In genomic region chr17:74443516-74444296, GRCh38 we compare ENCODE assay signal across 11 cellular contexts. TPM values are rescaled to one million over a fixed set of nuclear protein-coding genes. Genes with fewer than 3 reads are reported as not detected.
DNase-seq lines count a peak whose midpoint lies in the region; ATAC-seq and TF ChIP-seq lines count a peak whose summit lies in the region.
"Had no signal": no experiment of that assay in that cellular context is flagged by ENCODE, and none has a peak within 500 bp of the region (broad histone marks: within the 10 kb centered on the region; RNA-seq: fewer than 3 reads in every experiment).

No MANE protein-coding gene starts in this region.

- WGBS in heart right ventricle, 2 donors, result 61 to 73% methylated on average over 8 of the region's 8 CpGs
- 51 to 81% methylated on average over 5 to 7 of the region's 8 CpGs for WGBS in upper lobe of left lung, 2 donors

- H3K36me3 ChIP-seq in heart right ventricle, result peaks cover 0 to 30% (median 0%) of the 10 kb centered on the region in 9 donors
- H3K36me3 ChIP-seq in osteoblast (ENCODE audit: insufficient read depth, low read length), result no peaks in the 10 kb centered on the region
- H3K36me3 ChIP-seq in upper lobe of left lung, result peaks cover 0 to 13% (median 7%) of the 10 kb centered on the region in 4 donors

- no peaks in the 10 kb centered on the region for H3K79me2 ChIP-seq in osteoblast (ENCODE audit: insufficient read depth, low read length)

- no peak overlapping the region for H3K4me2 ChIP-seq in osteoblast (ENCODE audit: insufficient read depth, low read length)

- H3K4me3 ChIP-seq in heart right ventricle, result peak overlapping the region in 4 of 10 donors; percentile 6 to 42 (median 38)
- H3K4me3 ChIP-seq in osteoblast (ENCODE audit: insufficient read depth, low read length), result no peak overlapping the region
- peak overlapping the region in 2 of 4 donors; percentile 26 to 42 for H3K4me3 ChIP-seq in upper lobe of left lung

- no peak for TF ChIP-seq EP300 in upper lobe of left lung (IDR thresholded peaks at IDR 0.05)

- CTCF ChIA-PET in RWPE1 (lab: Yijun Ruan, JAX), result interaction anchor here (1.0 to 3.5 kb wide), 3 partner anchors 13 to 64 kb away, joined by 4 to 23 read pairs (median 9); no protein-coding TSS in a partner anchor

- no peaks in the 10 kb centered on the region for H4K20me1 ChIP-seq in osteoblast (ENCODE audit: insufficient read depth, low read length)

- no peak for TF ChIP-seq POLR2A in upper lobe of left lung (IDR thresholded peaks at IDR 0.05)

- TF ChIP-seq CTCF in RWPE1 (conservative IDR thresholded peaks at IDR 0.05; ENCODE audit: low read depth) (no peak), heart right ventricle (IDR thresholded peaks at IDR 0.05) (no peak), osteoblast (IDR thresholded peaks at IDR 0.05; ENCODE audit: extremely low read depth, low read depth, low read length) (no peak), upper lobe of left lung (IDR thresholded peaks at IDR 0.05) (no peak)

- H3K9me3 ChIP-seq in heart right ventricle (peaks cover 0 to 2% (median 0%) of the 10 kb centered on the region in 11 donors), osteoblast (ENCODE audit: low read depth, low read length) (no peaks in the 10 kb centered on the region), upper lobe of left lung (no peaks in the 10 kb centered on the region)

- peak overlapping the region; percentile 88 for H3K27ac ChIP-seq in RWPE1
- H3K27ac ChIP-seq in heart right ventricle, result peak overlapping the region; percentile 76 to 97 (median 88)
- H3K27ac ChIP-seq in osteoblast (ENCODE audit: low read depth, low read length), result no peak overlapping the region
- H3K27ac ChIP-seq in upper lobe of left lung, result peak overlapping the region; percentile 87 to 94 (median 88)

- POLR2A ChIA-PET in RWPE1 (lab: Yijun Ruan, JAX; ENCODE audit: low non-redundant PET), result interaction anchor here (0.8 to 1.5 kb wide), 2 partner anchors 11 to 76 kb away, joined by 3 to 6 read pairs; no protein-coding TSS in a partner anchor

- no peak overlapping the region for H2AFZ ChIP-seq in osteoblast (ENCODE audit: low read length)

- intact Hi-C loops in heart right ventricle (cut with DNase I), result loop anchor here in 1 of 10 donors (10.0 kb wide), 1 partner anchor 229 kb away; the partner anchor contains the start of gene TTYH2

- no peaks in the 10 kb centered on the region for H3K27me3 ChIP-seq in heart right ventricle
- no peaks in the 10 kb centered on the region for H3K27me3 ChIP-seq in osteoblast (ENCODE audit: insufficient read depth, low read length)
- no peaks in the 10 kb centered on the region for H3K27me3 ChIP-seq in upper lobe of left lung

- peak in 1 of 8 donors; percentile 1 for ATAC-seq in heart right ventricle
- no peak for ATAC-seq in upper lobe of left lung (ENCODE audit: low FRiP score in 2 of 2)
- no peak for ATAC-seq in HG02981 (IDR thresholded peaks at IDR 0.05; ENCODE audit: unreplicated experiment)
- ATAC-seq: activated CD4-positive, alpha-beta T cell treated with anti-CD3 and anti-CD28 coated beads for 36 hours had no signal

- H3K4me1 ChIP-seq in heart right ventricle (peaks cover 28 to 69% (median 59%) of the 10 kb centered on the region in 9 donors), osteoblast (ENCODE audit: insufficient read depth, low read length) (no peaks in the 10 kb centered on the region), upper lobe of left lung (peaks cover 49 to 55% (median 54%) of the 10 kb centered on the region in 4 donors)

- DNase-seq in RWPE1 (ENCODE audit: low spot score) (no peak), heart right ventricle (no peak), osteoblast (ENCODE audit: insufficient read length, low spot score, missing footprints) (peak; percentile 47), upper lobe of left lung (no peak), NCI-H2196 (lab: John Stamatoyannopoulos, UW; ENCODE audit: unreplicated experiment) (no peak), NCI-H2227 (lab: John Stamatoyannopoulos, UW; ENCODE audit: unreplicated experiment) (no peak)
- DNase-seq: activated CD4-positive, alpha-beta T cell treated with anti-CD3 and anti-CD28 coated beads for 36 hours; naive thymus-derived CD8-positive, alpha-beta T cell; NCI-H524 had no signal

RNA-seq across cellular contexts. Expression of gene GPRC5C, which starts 11.8 kb away (rescaled TPM):
- total RNA-seq in heart right ventricle, result 10 to 100 TPM; 28.0 to 41.0 (median 32.5) TPM
- 10 to 100 TPM; 29.5 to 38.2 TPM for polyA plus RNA-seq in heart right ventricle
- total RNA-seq in osteoblast, result 2.9 and 6.8 TPM in 2 replicates
- 10 to 100 TPM; 50.7 to 88.4 (median 56.4) TPM for total RNA-seq in upper lobe of left lung
- total RNA-seq: naive thymus-derived CD8-positive, alpha-beta T cell had no signal

RNA-seq across cellular contexts. Expression of gene CD300A, which starts 22.7 kb away (rescaled TPM):
- total RNA-seq in heart right ventricle, result 10 to 100 TPM in 1 of 10 donors, 1 to 10 TPM in 4, under 1 TPM in 5; 0.38 to 13.1 (median 1.4) TPM
- 1 to 10 TPM in 1 of 2 donors, under 1 TPM in 1; 0.95 to 1.9 TPM for polyA plus RNA-seq in heart right ventricle
- total RNA-seq in osteoblast, result not detected in 2 replicates
- 10 to 100 TPM; 10.7 to 26.5 (median 18.0) TPM for total RNA-seq in upper lobe of left lung
- total RNA-seq: M059J had no signal
